ENCODE assay signal across 8 cellular contexts in genomic region chr4:173334085-173334890, GRCh38. TPM values are rescaled to one million over a fixed set of nuclear protein-coding genes. Genes with fewer than 3 reads are reported as not detected.
DNase-seq lines count a peak whose midpoint lies in the region; ATAC-seq, FAIRE-seq and TF ChIP-seq lines count a peak whose summit lies in the region.

HMGB2 (minus strand) TSS chr4:173334358; CDS start chr4:173333649, 709 bp downstream.

- peak; percentile 95 to 99 for TF ChIP-seq POLR2A in H1 (IDR thresholded peaks at IDR 0.05; ENCODE audit: control extremely low read depth in 1 of 2, low read depth in 2 of 2, low read length in 2 of 2)

- POLR2A ChIA-PET in H1 (lab: Charles Lee; ENCODE audit: partially characterized antibody): interaction anchor here (0.6 to 8.0 kb wide), 45 partner anchors 11 to 404 kb away, joined by 3 to 123 read pairs (median 4); partner anchors contain the start of genes GALNT7, SAP30 and SCRG1

- H3K4me3 ChIP-seq in NT2/D1 (ENCODE audit: insufficient read length, low read depth) (peak within 1 kb of the TSS; percentile 91), H1 (ENCODE audit: extremely low read depth in 1 of 4, insufficient read depth in 2 of 4, low read depth in 3 of 4, low read length in 4 of 4) (peak within 1 kb of the TSS; percentile 73 to 99 (median 94))

- H3K4me2 ChIP-seq in H1 (ENCODE audit: insufficient read depth in 1 of 2, low read depth in 2 of 2, low read length in 2 of 2): peak within 1 kb of the TSS; percentile 81 to 90

- peaks cover 29% of the 10 kb centered on the region for H3K4me1 Mint-ChIP-seq in activated CD8-positive, alpha-beta memory T cell treated with anti-CD3 and anti-CD28 coated beads, Interleukin-2, amount 10 ng/mL, durations not matched to agents 7 days and 5 days
- H3K4me1 Mint-ChIP-seq in memory B cell: peaks cover 17% of the 10 kb centered on the region

- no peaks in the 10 kb centered on the region for H3K9me3 Mint-ChIP-seq in activated CD8-positive, alpha-beta memory T cell treated with anti-CD3 and anti-CD28 coated beads, Interleukin-2, amount 10 ng/mL, durations not matched to agents 7 days and 5 days (ENCODE audit: low read depth)
- H3K9me3 Mint-ChIP-seq in memory B cell: no peaks in the 10 kb centered on the region

- H4K5ac ChIP-seq in H1 (ENCODE audit: insufficient read length, low read depth, low read length): peak within 1 kb of the TSS; percentile 99

- no peak within 1 kb of the TSS for H2BK15ac ChIP-seq in H1 (ENCODE audit: low read length)

- no peaks in the 10 kb centered on the region for H3K79me1 ChIP-seq in H1 (ENCODE audit: low read depth, low read length)

- peaks cover 0 to 19% of the 10 kb centered on the region in 2 experiments; a peak in 3 of 4 replicates for H3K79me2 ChIP-seq in H1 (ENCODE audit: control insufficient read depth in 1 of 2, insufficient read depth in 2 of 2, low read length in 2 of 2)

- DNase-seq in COR-L47 (lab: John Stamatoyannopoulos, UW): peak; percentile 100
- peak; percentile 77 to 100 (median 99) for DNase-seq in HUDEP-2 (lab: John Stamatoyannopoulos, UW; ENCODE audit: unreplicated experiment in 76 of 76)
- peak; percentile 98 for DNase-seq in NT2/D1 (ENCODE audit: low read depth, low spot score)
- peak; percentile 100 for DNase-seq in activated CD8-positive, alpha-beta memory T cell treated with anti-CD3 and anti-CD28 coated beads, Interleukin-2, amount 10 ng/mL, durations not matched to agents 7 days and 5 days
- DNase-seq in H1 (ENCODE audit: low read depth in 1 of 2, low spot score in 2 of 2): peak; percentile 99 to 100
- DNase-seq in memory B cell (ENCODE audit: low spot score in 2 of 2): peak; percentile 96 to 100
- DNase-seq in stimulated activated CD8-positive, alpha-beta memory T cell treated with anti-CD3 and anti-CD28 coated beads, Interleukin-12 subunit alpha, Interleukin-12 subunit beta, amount 100 ng/mL, for 24 hours (ENCODE audit: extremely low read depth): peak; percentile 100

- peak within 1 kb of the TSS; percentile 70 for H4K91ac ChIP-seq in H1 (replicated peaks; ENCODE audit: insufficient read length, low read length)

- peak within 1 kb of the TSS; percentile 96 for H2BK5ac ChIP-seq in H1 (ENCODE audit: low read depth, low read length)

- no peak for TF ChIP-seq CTCF in H1 (IDR thresholded peaks at IDR 0.05; ENCODE audit: control extremely low read depth in 1 of 3, insufficient read depth in 1 of 3, low read depth in 1 of 3, low read length in 3 of 3)

- H3K23me2 ChIP-seq in H1 (ENCODE audit: low read depth, low read length): peaks cover 3% of the 10 kb centered on the region; the same call in 1 of the 2 replicates

- peaks cover 35% of the 10 kb centered on the region for H3K36me3 ChIP-seq in NT2/D1 (ENCODE audit: insufficient read depth, insufficient read length, low read length)
- peaks cover 6 to 40% (median 19%) of the 10 kb centered on the region in 4 experiments; a peak in 7 of 8 replicates for H3K36me3 ChIP-seq in H1 (ENCODE audit: control insufficient read depth in 2 of 4, insufficient read depth in 4 of 4, low read length in 3 of 4)

- no peaks in the 10 kb centered on the region for H3K9me3 ChIP-seq in NT2/D1 (ENCODE audit: insufficient read depth, low read length)
- H3K9me3 ChIP-seq in H1 (ENCODE audit: insufficient read depth in 2 of 2, low read depth in 1 of 2, low read length in 1 of 2): no peaks in the 10 kb centered on the region

- peaks cover 46% of the 10 kb centered on the region for H3K36me3 Mint-ChIP-seq in activated CD8-positive, alpha-beta memory T cell treated with anti-CD3 and anti-CD28 coated beads, Interleukin-2, amount 10 ng/mL, durations not matched to agents 7 days and 5 days
- H3K36me3 Mint-ChIP-seq in memory B cell: peaks cover 6% of the 10 kb centered on the region

- H2BK12ac ChIP-seq in H1 (ENCODE audit: low read depth, low read length): peak within 1 kb of the TSS; percentile 97

- no peak within 1 kb of the TSS for H2AK5ac ChIP-seq in H1 (ENCODE audit: low read depth, low read length)

- no peak within 1 kb of the TSS for H3K23ac ChIP-seq in H1 (ENCODE audit: insufficient read length)

- peak within 1 kb of the TSS; percentile 71 for H3K56ac ChIP-seq in H1 (replicated peaks; ENCODE audit: insufficient read length, low read depth, low read length)

- peak within 1 kb of the TSS; percentile 98 for H3K18ac ChIP-seq in H1 (ENCODE audit: extremely low read depth, low read length)

- H3K27ac ChIP-seq in H1 (ENCODE audit: low read depth, low read length): peak within 1 kb of the TSS; percentile 100

- H4K20me1 ChIP-seq in H1 (replicated peaks in 1 of 2; ENCODE audit: control insufficient read depth in 1 of 2, insufficient read depth in 2 of 2, low read length in 2 of 2): peaks cover 2 to 4% of the 10 kb centered on the region in 2 experiments

- ATAC-seq in GM21381 (IDR thresholded peaks at IDR 0.05; ENCODE audit: unreplicated experiment): peak; percentile 90
- peak; percentile 93 for ATAC-seq in activated CD8-positive, alpha-beta memory T cell treated with anti-CD3 and anti-CD28 coated beads, Interleukin-2, amount 10 ng/mL, durations not matched to agents 7 days and 5 days
- peak; percentile 90 for ATAC-seq in memory B cell (ENCODE audit: low read depth)

- H3K4ac ChIP-seq in H1 (replicated peaks; ENCODE audit: insufficient read length, low read depth, low read length): no peak within 1 kb of the TSS

- no peak for TF ChIP-seq RAD21 in H1 (IDR thresholded peaks at IDR 0.05 in 1 of 2, conservative IDR thresholded peaks at IDR 0.05 in 1 of 2; ENCODE audit: low read depth in 2 of 2, low read length in 2 of 2)

- H4K8ac ChIP-seq in H1 (ENCODE audit: extremely low read depth, insufficient read depth, low read length): peak within 1 kb of the TSS; percentile 100

- no peak within 1 kb of the TSS; the same call in 1 of the 2 replicates for H2AFZ ChIP-seq in H1 (ENCODE audit: low read length)

- no peak within 1 kb of the TSS for H3K14ac ChIP-seq in H1 (ENCODE audit: insufficient read length)

- 0% methylated on average over 61 of the region's 61 CpGs; no CpG with 5 or more reads in 1 of the 2 experiments for WGBS in H1 (ENCODE audit: extremely low coverage in 1 of 2, insufficient coverage in 1 of 2, insufficient read length in 1 of 2, insufficient replicate concordance in 2 of 2, low coverage in 1 of 2, low lambda C conversion rate in 2 of 2, missing lambda C conversion rate in 1 of 2), 2 experiments

- H3K4me1 ChIP-seq in NT2/D1 (ENCODE audit: insufficient read depth, insufficient read length) (no peaks in the 10 kb centered on the region), H1 (replicated peaks in 1 of 4; ENCODE audit: control insufficient read depth in 3 of 4, insufficient read depth in 4 of 4, low read length in 3 of 4) (peaks cover 0 to 3% (median 3%) of the 10 kb centered on the region in 4 experiments; a peak in 6 of 7 replicates)

- H2BK120ac ChIP-seq in H1 (replicated peaks; ENCODE audit: low read depth, low read length): no peak within 1 kb of the TSS

- peak within 1 kb of the TSS; percentile 87 for H3K4me3 Mint-ChIP-seq in activated CD8-positive, alpha-beta memory T cell treated with anti-CD3 and anti-CD28 coated beads, Interleukin-2, amount 10 ng/mL, durations not matched to agents 7 days and 5 days
- H3K4me3 Mint-ChIP-seq in memory B cell: peak within 1 kb of the TSS; percentile 94

- H3K27me3 Mint-ChIP-seq in activated CD8-positive, alpha-beta memory T cell treated with anti-CD3 and anti-CD28 coated beads, Interleukin-2, amount 10 ng/mL, durations not matched to agents 7 days and 5 days: no peaks in the 10 kb centered on the region
- H3K27me3 Mint-ChIP-seq in memory B cell: peaks cover 4% of the 10 kb centered on the region

- no peak within 1 kb of the TSS for H2BK20ac ChIP-seq in H1 (ENCODE audit: low read length)

- peak within 1 kb of the TSS; percentile 98 for H3K27ac Mint-ChIP-seq in activated CD8-positive, alpha-beta memory T cell treated with anti-CD3 and anti-CD28 coated beads, Interleukin-2, amount 10 ng/mL, durations not matched to agents 7 days and 5 days
- H3K27ac Mint-ChIP-seq in memory B cell: peak within 1 kb of the TSS; percentile 99

- H3K27me3 ChIP-seq in NT2/D1 (ENCODE audit: insufficient read depth, insufficient read length): no peaks in the 10 kb centered on the region
- H3K27me3 ChIP-seq in H1 (replicated peaks in 1 of 4; ENCODE audit: control insufficient read depth in 3 of 4, extremely low read depth in 1 of 4, insufficient read depth in 3 of 4, low read length in 3 of 4): no peaks in the 10 kb centered on the region

- CTCF ChIA-PET in activated CD8-positive, alpha-beta memory T cell treated with anti-CD3 and anti-CD28 coated beads, Interleukin-2, amount 10 ng/mL, durations not matched to agents 7 days and 5 days (lab: Charles Lee): interaction anchor here (1.0 to 7.1 kb wide), 10 partner anchors 13 to 321 kb away, joined by 3 to 55 read pairs (median 3); partner anchors contain the start of gene SAP30
- CTCF ChIA-PET in H1 (lab: Charles Lee; ENCODE audit: partially characterized antibody): interaction anchor here (0.7 to 3.0 kb wide), 10 partner anchors 12 to 321 kb away, joined by 3 to 12 read pairs (median 4); partner anchors contain the start of gene SAP30

- peak within 1 kb of the TSS; percentile 99 for H3K9ac ChIP-seq in NT2/D1 (ENCODE audit: insufficient read length, low read depth)
- peak within 1 kb of the TSS; percentile 99 to 100 (median 100) for H3K9ac ChIP-seq in H1 (replicated peaks in 1 of 4; ENCODE audit: extremely low read depth in 1 of 4, low read depth in 3 of 4, low read length in 3 of 4)

- FAIRE-seq in H1 (lab: Jason Lieb, UNC): peak; percentile 90

- TF ChIP-seq EP300 in H1 (IDR thresholded peaks at IDR 0.05; ENCODE audit: borderline replicate concordance in 1 of 2, low read depth in 2 of 2, low read length in 2 of 2): peak in 1 of 2 experiments; percentile 11; a peak in 1 of 3 replicates

TF ChIP-seq in H1, 55 proteins besides CTCF, POLR2A, EP300 and RAD21 (continues in another document):
- TF ChIP-seq, protein P1, sequence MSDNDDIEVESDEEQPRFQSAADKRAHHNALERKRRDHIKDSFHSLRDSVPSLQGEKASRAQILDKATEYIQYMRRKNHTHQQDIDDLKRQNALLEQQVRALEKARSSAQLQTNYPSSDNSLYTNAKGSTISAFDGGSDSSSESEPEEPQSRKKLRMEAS (IDR thresholded peaks at IDR 0.05): peak; percentile 53
- TF ChIP-seq YY1 (IDR thresholded peaks at IDR 0.05; ENCODE audit: low read depth, low read length) (peak; percentile 91), MAFK (IDR thresholded peaks at IDR 0.05; ENCODE audit: low read depth, low read length) (no peak)

RNA-seq across cellular contexts. Expression of gene HMGB2, which starts in this region (rescaled TPM):
- total RNA-seq in activated CD8-positive, alpha-beta memory T cell treated with anti-CD3 and anti-CD28 coated beads, Interleukin-2, amount 10 ng/mL, durations not matched to agents 7 days and 5 days: 100 to 1,000 TPM; 646 to 837 TPM
- 212 and 218 TPM in 2 replicates for total RNA-seq in H1 (2021; fragmentation: NEBNext Ultra II Directional; extraction: Animal tissue kit (Norgen Biotek cat#: 25700))
- polyA plus RNA-seq in H1 (2011; rRNA removed): 33.4 and 54.7 TPM in 2 replicates
- polyA plus RNA-seq in H1 (2011; cell fraction: cytosol; rRNA removed): 192 TPM
- 26.9 TPM for polyA plus RNA-seq in H1 (2011; cell fraction: nucleus; rRNA removed)
- 247 to 364 TPM (median 258 TPM) in 4 replicates for polyA plus RNA-seq in H1 (2012, experiment 1 of 2)
- polyA plus RNA-seq in H1 (2012, experiment 2 of 2): 43.4 TPM
- polyA plus RNA-seq in H1 (2013, experiment 1 of 2): 153 TPM
- polyA plus RNA-seq in H1 (2013, experiment 2 of 2): 154 TPM
- 21.5 and 23.5 TPM in 2 replicates for polyA minus RNA-seq in H1 (2011; rRNA and poly(A)+ RNA removed)
- polyA minus RNA-seq in H1 (2011; cell fraction: cytosol; rRNA and poly(A)+ RNA removed): 55.7 TPM
- 32.2 TPM for polyA minus RNA-seq in H1 (2011; cell fraction: nucleus; rRNA and poly(A)+ RNA removed)

Comparison
In these comparisons a context has a peak if more than half of its experiments do, and no peak if none do; other contexts are left out.
1. Peak in every context shown above with its lines: DNase-seq, ATAC-seq, H3K4me3 ChIP-seq and H3K27ac ChIP-seq.